In the genomic region with DNA sequence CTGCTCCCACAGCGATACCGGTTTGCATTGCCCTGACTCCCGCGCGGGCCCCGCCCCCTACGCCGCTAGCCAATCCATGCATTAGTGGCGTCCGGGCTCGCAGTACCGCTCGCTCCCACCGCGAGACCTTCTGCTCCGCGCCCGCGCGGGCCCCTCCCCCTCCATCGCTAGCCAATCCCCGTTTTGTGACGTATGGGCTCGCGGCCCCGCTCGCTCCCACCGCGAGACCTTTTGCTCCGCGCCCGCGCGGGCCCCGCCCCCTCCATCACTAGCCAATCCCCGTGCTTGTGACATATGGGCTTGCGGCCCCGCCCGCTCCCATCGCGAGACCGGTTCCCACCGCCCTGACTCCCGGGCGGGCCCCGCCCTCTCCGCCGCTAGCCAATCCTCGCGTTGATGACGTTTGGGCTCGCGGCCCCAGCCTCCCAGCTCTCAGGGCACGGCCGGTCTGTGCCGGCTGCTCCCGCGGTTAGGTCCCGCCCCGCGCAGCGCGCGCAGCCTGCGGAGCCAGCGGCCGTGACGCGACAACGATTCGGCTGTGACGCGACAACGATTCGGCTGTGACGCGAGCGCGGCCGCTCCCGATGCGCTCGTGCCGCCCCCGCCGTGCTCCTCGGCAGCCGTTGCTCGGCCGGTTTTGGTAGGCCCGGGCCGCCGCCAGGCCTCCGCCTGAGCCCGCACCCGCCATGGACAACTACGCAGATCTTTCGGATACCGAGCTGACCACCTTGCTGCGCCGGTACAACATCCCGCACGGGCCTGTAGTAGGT, we compare ENCODE assay signal across 8 cellular contexts. TPM values are rescaled to one million over a fixed set of nuclear protein-coding genes. Genes with fewer than 3 reads are reported as not detected.
DNase-seq lines count a peak whose midpoint lies in the region; FAIRE-seq and TF ChIP-seq lines count a peak whose summit lies in the region.

A gene (plus strand): TSS at position 497 of the 770 bp plus-strand sequence. CDS start 190 bp downstream, at position 687.

- peak within 1 kb of the TSS; percentile 77 for H3K4me3 Mint-ChIP-seq in activated naive CD4-positive, alpha-beta T cell treated with anti-CD3 and anti-CD28 coated beads, Interleukin-2, amount 10 ng/mL, durations not matched to agents 7 days and 5 days

- peaks cover 25% of the 10 kb centered on the region for H3K4me1 Mint-ChIP-seq in activated naive CD4-positive, alpha-beta T cell treated with anti-CD3 and anti-CD28 coated beads, Interleukin-2, amount 10 ng/mL, durations not matched to agents 7 days and 5 days

- H3K9me3 Mint-ChIP-seq in activated naive CD4-positive, alpha-beta T cell treated with anti-CD3 and anti-CD28 coated beads, Interleukin-2, amount 10 ng/mL, durations not matched to agents 7 days and 5 days: no peaks in the 10 kb centered on the region

- peaks cover 6% of the 10 kb centered on the region for H3K36me3 Mint-ChIP-seq in activated naive CD4-positive, alpha-beta T cell treated with anti-CD3 and anti-CD28 coated beads, Interleukin-2, amount 10 ng/mL, durations not matched to agents 7 days and 5 days

- H3K27ac Mint-ChIP-seq in activated naive CD4-positive, alpha-beta T cell treated with anti-CD3 and anti-CD28 coated beads, Interleukin-2, amount 10 ng/mL, durations not matched to agents 7 days and 5 days: peak within 1 kb of the TSS; percentile 91

- no peaks in the 10 kb centered on the region for H3K27me3 Mint-ChIP-seq in activated naive CD4-positive, alpha-beta T cell treated with anti-CD3 and anti-CD28 coated beads, Interleukin-2, amount 10 ng/mL, durations not matched to agents 7 days and 5 days

- DNase-seq in GF-D8 (lab: John Stamatoyannopoulos, UW) (peak; percentile 96), HEK293T (ENCODE audit: extremely low spot score) (peak; percentile 94), NAMALWA (ENCODE audit: low spot score) (peak; percentile 97), SK-N-DZ (ENCODE audit: low spot score) (peak; percentile 97), frontal cortex (ENCODE audit: low spot score in 2 of 2) (peak; percentile 86 to 93), non-pigmented ciliary epithelial cell (ENCODE audit: low read depth) (peak; percentile 84), superior temporal gyrus (ENCODE audit: extremely low spot score) (peak; percentile 91)
- DNase-seq in activated naive CD4-positive, alpha-beta T cell treated with anti-CD3 and anti-CD28 coated beads, Interleukin-2, amount 10 ng/mL, durations not matched to agents 7 days and 5 days: peak; percentile 97

- FAIRE-seq in frontal cortex (lab: Jason Lieb, UNC): peak; percentile 34

- POLR2A ChIA-PET in HEK293T (lab: Yijun Ruan, JAX): interaction anchor here (0.7 to 1.6 kb wide), 4 partner anchors 8 to 111 kb away, joined by 3 to 5 read pairs (median 4); a partner anchor contains a TSS

- CTCF ChIA-PET in HEK293T (lab: Yijun Ruan, JAX): no interaction called here
- CTCF ChIA-PET in activated naive CD4-positive, alpha-beta T cell treated with anti-CD3 and anti-CD28 coated beads, Interleukin-2, amount 10 ng/mL, durations not matched to agents 7 days and 5 days (lab: Charles Lee): no interaction called here

TF ChIP-seq in HEK293T, 16 proteins besides CTCF, POLR2A, EP300 and RAD21:
- 0 out of 2 replicates have a peak, but pooled peaks have one; percentile 15 for TF ChIP-seq HDGF (IDR thresholded peaks at IDR 0.05; ENCODE audit: borderline replicate concordance)
- no peak for TF ChIP-seq FOXA1 (IDR thresholded peaks at IDR 0.05)
- TF ChIP-seq CTBP1 (IDR thresholded peaks at IDR 0.05; ENCODE audit: borderline replicate concordance): no peak
- TF ChIP-seq, protein P1, sequence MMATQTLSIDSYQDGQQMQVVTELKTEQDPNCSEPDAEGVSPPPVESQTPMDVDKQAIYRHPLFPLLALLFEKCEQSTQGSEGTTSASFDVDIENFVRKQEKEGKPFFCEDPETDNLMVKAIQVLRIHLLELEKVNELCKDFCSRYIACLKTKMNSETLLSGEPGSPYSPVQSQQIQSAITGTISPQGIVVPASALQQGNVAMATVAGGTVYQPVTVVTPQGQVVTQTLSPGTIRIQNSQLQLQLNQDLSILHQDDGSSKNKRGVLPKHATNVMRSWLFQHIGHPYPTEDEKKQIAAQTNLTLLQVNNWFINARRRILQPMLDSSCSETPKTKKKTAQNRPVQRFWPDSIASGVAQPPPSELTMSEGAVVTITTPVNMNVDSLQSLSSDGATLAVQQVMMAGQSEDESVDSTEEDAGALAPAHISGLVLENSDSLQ (IDR thresholded peaks at IDR 0.05): no peak

RNA-seq across cellular contexts. Expression of the gene that starts here (rescaled TPM):
- polyA plus RNA-seq in SK-N-DZ (2014; cell fraction: cytosol; rRNA removed): 76.3 and 77.9 TPM in 2 replicates
- 63.6 and 71.0 TPM in 2 replicates for polyA plus RNA-seq in SK-N-DZ (2014; cell fraction: nucleus; rRNA removed)
- 13.9 TPM for total RNA-seq in frontal cortex

Comparison
In these comparisons a context has a peak if more than half of its experiments do, and no peak if none do; other contexts are left out.
1. Peak in every context shown above with its lines: DNase-seq.